In the genomic region with DNA sequence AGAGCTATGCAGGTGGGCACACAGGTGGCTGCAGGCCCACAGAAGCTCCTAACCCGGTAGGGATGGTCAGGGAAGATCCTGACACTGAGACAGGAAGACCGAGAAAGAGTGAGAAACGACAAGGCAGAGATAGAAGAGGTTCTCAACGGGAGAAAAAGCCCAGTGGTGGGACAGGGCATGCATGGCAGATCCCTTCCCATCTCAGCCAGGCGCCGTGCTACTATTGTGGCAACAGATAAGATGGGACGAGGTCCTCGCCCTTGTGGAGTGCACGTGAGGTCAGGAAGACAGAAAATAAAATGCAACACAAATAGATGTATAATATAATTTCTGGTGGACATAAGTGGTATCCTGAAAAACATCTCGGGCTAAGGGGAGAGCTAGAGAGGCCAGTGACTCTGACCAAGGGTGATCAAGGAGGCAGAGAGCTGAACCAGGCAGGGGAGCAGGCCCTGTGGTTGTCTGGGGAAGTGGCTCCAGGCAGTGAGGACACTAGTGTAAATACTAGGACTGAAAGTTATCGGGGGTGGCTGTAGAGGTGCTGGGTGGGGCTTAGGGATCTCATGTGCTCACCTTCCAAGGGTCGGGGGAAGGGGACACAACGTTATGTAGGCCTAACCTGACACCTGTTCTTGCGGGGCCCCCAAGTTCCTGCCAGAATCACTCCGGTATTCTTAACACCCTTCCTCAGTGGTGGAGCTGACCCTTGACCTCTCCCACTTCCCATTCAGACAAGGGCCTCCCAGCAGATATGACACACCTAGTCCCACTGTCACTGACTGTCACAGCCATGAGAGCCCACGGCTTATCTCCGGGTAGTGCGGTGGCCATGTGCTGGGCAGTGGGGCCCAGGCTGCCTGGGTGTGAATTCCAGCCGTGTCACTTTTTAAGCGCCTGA, we compare ENCODE assay signal across 8 cellular contexts. TPM values are rescaled to one million over a fixed set of nuclear protein-coding genes. Genes with fewer than 3 reads are reported as not detected.
DNase-seq lines count a peak whose midpoint lies in the region; ATAC-seq, FAIRE-seq and TF ChIP-seq lines count a peak whose summit lies in the region.

No MANE protein-coding gene starts in this region.

- peak overlapping the region; percentile 99; the same call in 1 of the 2 replicates for H3K27ac ChIP-seq in SJSA1

- FAIRE-seq in GM12891 (lab: Jason Lieb, UNC) = peak; percentile 16

- H3K36me3 ChIP-seq in SJSA1 = peaks cover 40% of the 10 kb centered on the region

- no peak for TF ChIP-seq CTCF in epithelial cell of proximal tubule (conservative IDR thresholded peaks at IDR 0.05; ENCODE audit: low read depth, low read length)
- TF ChIP-seq CTCF in omental fat pad (IDR thresholded peaks at IDR 0.05) = no peak

- H3K4me1 ChIP-seq in SJSA1 (replicated peaks) = peaks cover 16% of the 10 kb centered on the region

- H3K4me3 ChIP-seq in SJSA1 (peak overlapping the region; percentile 96), epithelial cell of proximal tubule (ENCODE audit: low read depth, low read length) (peak overlapping the region; percentile 98)

- no peak for TF ChIP-seq POLR2A in GM12891 (IDR thresholded peaks at IDR 0.05; ENCODE audit: low read depth, low read length)

- DNase-seq in GM12891 (ENCODE audit: insufficient read length, low spot score) (no peak), SJSA1 (ENCODE audit: low read depth in 1 of 2, low spot score in 2 of 2) (peak in 1 of 2 experiments; percentile 20), epithelial cell of proximal tubule (ENCODE audit: low read depth) (no peak), omental fat pad (ENCODE audit: low spot score) (no peak), DMS 273 treated with DMSO at 0.1 percent for 48 hours (lab: John Stamatoyannopoulos, UW) (no peak)
- no peak for DNase-seq in effector CD4-positive, alpha-beta T cell

- peaks cover 6% of the 10 kb centered on the region; the same call in 1 of the 2 replicates for H3K9me3 ChIP-seq in SJSA1 (replicated peaks)

- H3K27me3 ChIP-seq in SJSA1 (replicated peaks) = no peaks in the 10 kb centered on the region; the same call in 1 of the 2 replicates

- ATAC-seq in omental fat pad (ENCODE audit: low FRiP score) (peak; percentile 4), GM18520 (IDR thresholded peaks at IDR 0.05; ENCODE audit: unreplicated experiment) (no peak), HG03097 (IDR thresholded peaks at IDR 0.05; ENCODE audit: low FRiP score, unreplicated experiment) (no peak)

TF ChIP-seq in GM12891, 5 proteins besides CTCF, POLR2A, EP300 and RAD21:
- no peak for TF ChIP-seq POLR2AphosphoS5 (IDR thresholded peaks at IDR 0.05; ENCODE audit: low read depth, low read length)
- TF ChIP-seq TAF1 (IDR thresholded peaks at IDR 0.05; ENCODE audit: low read depth, low read length) = no peak
- no peak for TF ChIP-seq PAX5 (IDR thresholded peaks at IDR 0.05; ENCODE audit: insufficient read depth, low read length, severe bottlenecking)
- TF ChIP-seq POU2F2 (IDR thresholded peaks at IDR 0.05; ENCODE audit: low read depth, low read length) = no peak
- TF ChIP-seq SPI1 (IDR thresholded peaks at IDR 0.05; ENCODE audit: low read depth, low read length) = no peak

RNA-seq across cellular contexts. Expression of a gene that starts 1.0 kb away (rescaled TPM):
- polyA plus RNA-seq in GM12891 (2012; ENCODE audit: low read depth, missing spikeins) = 3.7 TPM
- 51.8 and 54.7 TPM in 2 replicates for total RNA-seq in SJSA1 (2014; rRNA removed; shearing (Covaris generic))
- total RNA-seq in epithelial cell of proximal tubule (35.4 and 52.0 TPM in 2 replicates), omental fat pad (10 to 100 TPM; 43.4 to 62.4 (median 48.5) TPM)

RNA-seq across cellular contexts. Expression of a gene that starts 23.6 kb away (rescaled TPM):
- polyA plus RNA-seq in GM12891 (2012; ENCODE audit: low read depth, missing spikeins) = not detected
- not detected in 2 replicates for total RNA-seq in SJSA1 (2014; rRNA removed; shearing (Covaris generic))
- not detected in 2 replicates for total RNA-seq in epithelial cell of proximal tubule
- total RNA-seq in omental fat pad = not detected

RNA-seq across cellular contexts. Expression of a gene that starts 41.9 kb away (rescaled TPM):
- not detected for polyA plus RNA-seq in GM12891 (2012; ENCODE audit: low read depth, missing spikeins)
- not detected in 2 replicates for total RNA-seq in SJSA1 (2014; rRNA removed; shearing (Covaris generic))
- total RNA-seq in epithelial cell of proximal tubule (2.6 and 4.0 TPM in 2 replicates), omental fat pad (10 to 100 TPM in 1 of 4 donors, 1 to 10 TPM in 3; 1.2 to 13.2 (median 2.6) TPM)
